23 cellular contexts compared by ENCODE assay signal in the genomic region with DNA sequence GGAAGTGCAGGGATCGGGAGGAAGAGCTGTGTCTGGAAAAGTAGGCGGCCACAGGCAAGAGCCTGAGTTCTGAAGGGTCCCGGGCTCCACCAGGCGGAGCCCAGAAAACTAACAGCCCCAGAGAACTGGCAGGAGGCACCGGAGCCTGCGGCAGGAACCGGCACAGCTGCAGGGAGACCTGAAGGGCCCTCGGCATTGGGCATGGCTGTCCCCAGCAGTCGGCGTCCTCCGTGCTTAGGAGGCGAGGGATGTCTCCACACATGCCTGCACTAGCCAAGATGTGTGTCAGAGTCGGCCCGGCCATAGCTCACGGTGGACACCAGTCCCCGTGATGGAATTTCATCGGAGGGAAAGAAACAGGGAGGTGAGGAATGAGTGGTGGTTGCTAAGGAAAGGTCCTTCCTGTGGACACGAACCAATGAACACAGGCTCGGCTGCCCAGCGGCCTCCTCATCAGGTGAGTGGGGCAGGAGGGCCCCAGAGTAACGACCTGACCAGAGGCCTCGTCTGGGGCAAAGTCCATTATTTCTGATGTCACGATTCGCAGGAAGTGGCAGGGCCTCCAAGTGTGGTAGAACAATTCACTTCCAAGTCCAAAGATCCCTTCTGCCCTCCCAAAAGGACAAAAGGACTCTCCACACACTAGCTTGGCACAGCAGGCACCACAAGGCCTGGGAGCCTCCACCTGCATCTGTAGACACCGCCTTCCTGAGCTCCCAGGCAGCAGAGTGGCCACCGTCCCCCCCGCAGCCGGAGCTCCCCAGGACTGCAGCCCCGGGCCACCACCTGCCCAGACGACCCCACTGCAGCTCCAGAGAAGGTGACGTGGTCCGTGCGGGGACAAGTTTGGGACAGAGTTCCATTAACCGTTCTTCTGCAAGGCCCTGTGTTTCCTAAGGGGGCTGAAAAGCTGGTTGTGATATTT.
"Had no signal": no experiment of that assay in that cellular context is flagged by ENCODE, and none has a peak within 500 bp of the region (broad histone marks: within the 10 kb centered on the region; RNA-seq: fewer than 3 reads in every experiment).

No MANE protein-coding gene starts in this region.

- H3K9me3 ChIP-seq: MG63 had no signal

- H3K4me1 ChIP-seq: SJSA1 had no signal

- H3K36me3 ChIP-seq: MG63, SJSA1 had no signal

- H3K4me3 ChIP-seq: MG63, SJSA1, SK-N-MC had no signal

- H3K27me3 ChIP-seq: MG63, SJSA1 had no signal

- H3K27ac ChIP-seq: HL-60, SJSA1, SK-N-MC had no signal

- DNase-seq: Karpas-422, KG1, MG63, NCI-H1092, NCI-H1105 treated with DMSO at 0.1 percent for 48 hours, NCI-H1417 treated with DMSO at 0.1 percent for 48 hours, NCI-H146, NCI-H1694 treated with DMSO at 0.1 percent for 48 hours, NCI-H1930, NCI-H2081, NCI-H2107, NCI-H2227 treated with DMSO at 0.1 percent for 48 hours, NCI-H446, NCI-H510A, NCI-H524 treated with DMSO at 0.1 percent for 48 hours, NCI-H69, NCI-H774, Right ventricle myocardium superior, RPMI8226, SIG-M5 had no signal
